In genomic region chr6:125749112-125749863, GRCh38 we compare ENCODE assay signal across 1 cellular context.
TF ChIP-seq lines count a peak whose summit lies in the region.

Gene HEY2, plus strand, starts transcription at chr6:125749632. Its CDS starts 145 bp downstream, at chr6:125749777.

TF ChIP-seq in K562, 482 proteins besides CTCF, POLR2A, EP300 and RAD21 (continued from another document and continues in another):
- TF ChIP-seq, protein P1, sequence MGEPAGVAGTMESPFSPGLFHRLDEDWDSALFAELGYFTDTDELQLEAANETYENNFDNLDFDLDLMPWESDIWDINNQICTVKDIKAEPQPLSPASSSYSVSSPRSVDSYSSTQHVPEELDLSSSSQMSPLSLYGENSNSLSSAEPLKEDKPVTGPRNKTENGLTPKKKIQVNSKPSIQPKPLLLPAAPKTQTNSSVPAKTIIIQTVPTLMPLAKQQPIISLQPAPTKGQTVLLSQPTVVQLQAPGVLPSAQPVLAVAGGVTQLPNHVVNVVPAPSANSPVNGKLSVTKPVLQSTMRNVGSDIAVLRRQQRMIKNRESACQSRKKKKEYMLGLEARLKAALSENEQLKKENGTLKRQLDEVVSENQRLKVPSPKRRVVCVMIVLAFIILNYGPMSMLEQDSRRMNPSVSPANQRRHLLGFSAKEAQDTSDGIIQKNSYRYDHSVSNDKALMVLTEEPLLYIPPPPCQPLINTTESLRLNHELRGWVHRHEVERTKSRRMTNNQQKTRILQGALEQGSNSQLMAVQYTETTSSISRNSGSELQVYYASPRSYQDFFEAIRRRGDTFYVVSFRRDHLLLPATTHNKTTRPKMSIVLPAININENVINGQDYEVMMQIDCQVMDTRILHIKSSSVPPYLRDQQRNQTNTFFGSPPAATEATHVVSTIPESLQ (CRISPR knock-in tag; IDR thresholded peaks at IDR 0.05), result 0 out of 2 replicates have a peak, but pooled peaks have one; percentile 29
- TF ChIP-seq PHB2 (IDR thresholded peaks at IDR 0.05; ENCODE audit: low read depth) (no peak), POLR2B (IDR thresholded peaks at IDR 0.05; ENCODE audit: low read depth, partially characterized antibody) (no peak), ZNF282 (CRISPR knock-in tag; IDR thresholded peaks at IDR 0.05) (no peak), HMG20B (CRISPR knock-in tag; IDR thresholded peaks at IDR 0.05) (no peak), SREBF1 (IDR thresholded peaks at IDR 0.05; ENCODE audit: borderline replicate concordance, low read depth, low read length) (no peak), SREBF2 (CRISPR knock-in tag; IDR thresholded peaks at IDR 0.05) (no peak), EP400 (IDR thresholded peaks at IDR 0.05) (no peak), CREBBP (IDR thresholded peaks at IDR 0.05; ENCODE audit: low read depth, low read length) (no peak), NBN (IDR thresholded peaks at IDR 0.05; ENCODE audit: low read depth) (no peak), POLR2AphosphoS2 (IDR thresholded peaks at IDR 0.05; ENCODE audit: low read length) (no peak), ZNF277 (CRISPR knock-in tag; IDR thresholded peaks at IDR 0.05; ENCODE audit: borderline replicate concordance) (no peak), TAF9B (IDR thresholded peaks at IDR 0.05; ENCODE audit: partially characterized antibody) (no peak), CBX5 (IDR thresholded peaks at IDR 0.05; ENCODE audit: borderline replicate concordance, low read depth) (no peak), ZNF134 (CRISPR knock-in tag; conservative IDR thresholded peaks at IDR 0.05) (no peak), MCM3 (IDR thresholded peaks at IDR 0.05) (no peak), SMAD4 (CRISPR knock-in tag; conservative IDR thresholded peaks at IDR 0.05) (peak; percentile 64; the same call in 1 of the 2 replicates), BACH1 (tag; IDR thresholded peaks at IDR 0.05) (no peak), BCL6 (CRISPR knock-in tag; IDR thresholded peaks at IDR 0.05) (no peak), ATF1 (CRISPR knock-in tag; IDR thresholded peaks at IDR 0.05) (no peak), ATF1 (tag; IDR thresholded peaks at IDR 0.05) (peak; percentile 54; the same call in 1 of the 2 replicates), ZSCAN29 (IDR thresholded peaks at IDR 0.05) (no peak), TSC22D4 (tag; IDR thresholded peaks at IDR 0.05) (no peak), ZNF239 (CRISPR knock-in tag; IDR thresholded peaks at IDR 0.05) (no peak), CCAR2 (IDR thresholded peaks at IDR 0.05; ENCODE audit: low read depth, low read length) (no peak), ZNF146 (CRISPR knock-in tag; IDR thresholded peaks at IDR 0.05; ENCODE audit: unreplicated experiment) (no peak), SUPT5H (IDR thresholded peaks at IDR 0.05) (no peak), SAFB2 (IDR thresholded peaks at IDR 0.05; ENCODE audit: borderline replicate concordance, low read depth, low read length, severe bottlenecking) (no peak), CEBPG (CRISPR knock-in tag; IDR thresholded peaks at IDR 0.05) (no peak), CEBPG (tag; conservative IDR thresholded peaks at IDR 0.05 in 1 of 2, IDR thresholded peaks at IDR 0.05 in 1 of 2) (no peak), FOXA1 (IDR thresholded peaks at IDR 0.05; ENCODE audit: borderline replicate concordance) (no peak), ATF7 (IDR thresholded peaks at IDR 0.05) (peak; percentile 55; the same call in 1 of the 2 replicates), SMARCA5 (IDR thresholded peaks at IDR 0.05) (no peak), KAT7 (CRISPR knock-in tag; IDR thresholded peaks at IDR 0.05; ENCODE audit: borderline replicate concordance) (peak; percentile 42; the same call in 1 of the 2 replicates), KHSRP (IDR thresholded peaks at IDR 0.05) (no peak), ZBTB26 (CRISPR knock-in tag; IDR thresholded peaks at IDR 0.05) (no peak), BRF1 (IDR thresholded peaks at IDR 0.05; ENCODE audit: borderline replicate concordance, extremely low read depth, insufficient read length) (no peak), HES1 (IDR thresholded peaks at IDR 0.05; ENCODE audit: low read depth) (no peak), NR3C1 (CRISPR knock-in tag; IDR thresholded peaks at IDR 0.05) (0 out of 2 replicates have a peak, but pooled peaks have one; percentile 27), SP2 (IDR thresholded peaks at IDR 0.05; ENCODE audit: extremely low read depth, low read depth, low read length, poor library complexity, severe bottlenecking) (no peak), FUS (optimal IDR thresholded peaks at IDR 0.05; ENCODE audit: low read depth, low read length) (no peak), ZNF583 (CRISPR knock-in tag; IDR thresholded peaks at IDR 0.05) (no peak), HIVEP1 (CRISPR knock-in tag; IDR thresholded peaks at IDR 0.05) (no peak), POLR2H (tag; IDR thresholded peaks at IDR 0.05; ENCODE audit: low read depth) (no peak), ZNF584 (CRISPR knock-in tag; IDR thresholded peaks at IDR 0.05; ENCODE audit: low read depth) (no peak)
- TF ChIP-seq, protein P2, sequence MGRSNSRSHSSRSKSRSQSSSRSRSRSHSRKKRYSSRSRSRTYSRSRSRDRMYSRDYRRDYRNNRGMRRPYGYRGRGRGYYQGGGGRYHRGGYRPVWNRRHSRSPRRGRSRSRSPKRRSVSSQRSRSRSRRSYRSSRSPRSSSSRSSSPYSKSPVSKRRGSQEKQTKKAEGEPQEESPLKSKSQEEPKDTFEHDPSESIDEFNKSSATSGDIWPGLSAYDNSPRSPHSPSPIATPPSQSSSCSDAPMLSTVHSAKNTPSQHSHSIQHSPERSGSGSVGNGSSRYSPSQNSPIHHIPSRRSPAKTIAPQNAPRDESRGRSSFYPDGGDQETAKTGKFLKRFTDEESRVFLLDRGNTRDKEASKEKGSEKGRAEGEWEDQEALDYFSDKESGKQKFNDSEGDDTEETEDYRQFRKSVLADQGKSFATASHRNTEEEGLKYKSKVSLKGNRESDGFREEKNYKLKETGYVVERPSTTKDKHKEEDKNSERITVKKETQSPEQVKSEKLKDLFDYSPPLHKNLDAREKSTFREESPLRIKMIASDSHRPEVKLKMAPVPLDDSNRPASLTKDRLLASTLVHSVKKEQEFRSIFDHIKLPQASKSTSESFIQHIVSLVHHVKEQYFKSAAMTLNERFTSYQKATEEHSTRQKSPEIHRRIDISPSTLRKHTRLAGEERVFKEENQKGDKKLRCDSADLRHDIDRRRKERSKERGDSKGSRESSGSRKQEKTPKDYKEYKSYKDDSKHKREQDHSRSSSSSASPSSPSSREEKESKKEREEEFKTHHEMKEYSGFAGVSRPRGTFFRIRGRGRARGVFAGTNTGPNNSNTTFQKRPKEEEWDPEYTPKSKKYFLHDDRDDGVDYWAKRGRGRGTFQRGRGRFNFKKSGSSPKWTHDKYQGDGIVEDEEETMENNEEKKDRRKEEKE (IDR thresholded peaks at IDR 0.05; ENCODE audit: borderline replicate concordance in 1 of 2, control insufficient read depth in 1 of 2, low read depth in 2 of 2, low read length in 1 of 2), result no peak
- TF ChIP-seq, protein P3, sequence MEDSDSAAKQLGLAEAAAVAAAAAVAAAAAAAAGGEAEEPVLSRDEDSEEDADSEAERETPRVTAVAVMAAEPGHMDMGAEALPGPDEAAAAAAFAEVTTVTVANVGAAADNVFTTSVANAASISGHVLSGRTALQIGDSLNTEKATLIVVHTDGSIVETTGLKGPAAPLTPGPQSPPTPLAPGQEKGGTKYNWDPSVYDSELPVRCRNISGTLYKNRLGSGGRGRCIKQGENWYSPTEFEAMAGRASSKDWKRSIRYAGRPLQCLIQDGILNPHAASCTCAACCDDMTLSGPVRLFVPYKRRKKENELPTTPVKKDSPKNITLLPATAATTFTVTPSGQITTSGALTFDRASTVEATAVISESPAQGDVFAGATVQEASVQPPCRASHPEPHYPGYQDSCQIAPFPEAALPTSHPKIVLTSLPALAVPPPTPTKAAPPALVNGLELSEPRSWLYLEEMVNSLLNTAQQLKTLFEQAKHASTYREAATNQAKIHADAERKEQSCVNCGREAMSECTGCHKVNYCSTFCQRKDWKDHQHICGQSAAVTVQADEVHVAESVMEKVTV (CRISPR knock-in tag; IDR thresholded peaks at IDR 0.05), result no peak
- TF ChIP-seq, protein P4, sequence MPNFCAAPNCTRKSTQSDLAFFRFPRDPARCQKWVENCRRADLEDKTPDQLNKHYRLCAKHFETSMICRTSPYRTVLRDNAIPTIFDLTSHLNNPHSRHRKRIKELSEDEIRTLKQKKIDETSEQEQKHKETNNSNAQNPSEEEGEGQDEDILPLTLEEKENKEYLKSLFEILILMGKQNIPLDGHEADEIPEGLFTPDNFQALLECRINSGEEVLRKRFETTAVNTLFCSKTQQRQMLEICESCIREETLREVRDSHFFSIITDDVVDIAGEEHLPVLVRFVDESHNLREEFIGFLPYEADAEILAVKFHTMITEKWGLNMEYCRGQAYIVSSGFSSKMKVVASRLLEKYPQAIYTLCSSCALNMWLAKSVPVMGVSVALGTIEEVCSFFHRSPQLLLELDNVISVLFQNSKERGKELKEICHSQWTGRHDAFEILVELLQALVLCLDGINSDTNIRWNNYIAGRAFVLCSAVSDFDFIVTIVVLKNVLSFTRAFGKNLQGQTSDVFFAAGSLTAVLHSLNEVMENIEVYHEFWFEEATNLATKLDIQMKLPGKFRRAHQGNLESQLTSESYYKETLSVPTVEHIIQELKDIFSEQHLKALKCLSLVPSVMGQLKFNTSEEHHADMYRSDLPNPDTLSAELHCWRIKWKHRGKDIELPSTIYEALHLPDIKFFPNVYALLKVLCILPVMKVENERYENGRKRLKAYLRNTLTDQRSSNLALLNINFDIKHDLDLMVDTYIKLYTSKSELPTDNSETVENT (CRISPR knock-in tag; IDR thresholded peaks at IDR 0.05), result no peak
- TF ChIP-seq, protein P5, sequence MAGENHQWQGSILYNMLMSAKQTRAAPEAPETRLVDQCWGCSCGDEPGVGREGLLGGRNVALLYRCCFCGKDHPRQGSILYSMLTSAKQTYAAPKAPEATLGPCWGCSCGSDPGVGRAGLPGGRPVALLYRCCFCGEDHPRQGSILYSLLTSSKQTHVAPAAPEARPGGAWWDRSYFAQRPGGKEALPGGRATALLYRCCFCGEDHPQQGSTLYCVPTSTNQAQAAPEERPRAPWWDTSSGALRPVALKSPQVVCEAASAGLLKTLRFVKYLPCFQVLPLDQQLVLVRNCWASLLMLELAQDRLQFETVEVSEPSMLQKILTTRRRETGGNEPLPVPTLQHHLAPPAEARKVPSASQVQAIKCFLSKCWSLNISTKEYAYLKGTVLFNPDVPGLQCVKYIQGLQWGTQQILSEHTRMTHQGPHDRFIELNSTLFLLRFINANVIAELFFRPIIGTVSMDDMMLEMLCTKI (IDR thresholded peaks at IDR 0.05; ENCODE audit: partially characterized antibody), result no peak
- TF ChIP-seq, protein P6, sequence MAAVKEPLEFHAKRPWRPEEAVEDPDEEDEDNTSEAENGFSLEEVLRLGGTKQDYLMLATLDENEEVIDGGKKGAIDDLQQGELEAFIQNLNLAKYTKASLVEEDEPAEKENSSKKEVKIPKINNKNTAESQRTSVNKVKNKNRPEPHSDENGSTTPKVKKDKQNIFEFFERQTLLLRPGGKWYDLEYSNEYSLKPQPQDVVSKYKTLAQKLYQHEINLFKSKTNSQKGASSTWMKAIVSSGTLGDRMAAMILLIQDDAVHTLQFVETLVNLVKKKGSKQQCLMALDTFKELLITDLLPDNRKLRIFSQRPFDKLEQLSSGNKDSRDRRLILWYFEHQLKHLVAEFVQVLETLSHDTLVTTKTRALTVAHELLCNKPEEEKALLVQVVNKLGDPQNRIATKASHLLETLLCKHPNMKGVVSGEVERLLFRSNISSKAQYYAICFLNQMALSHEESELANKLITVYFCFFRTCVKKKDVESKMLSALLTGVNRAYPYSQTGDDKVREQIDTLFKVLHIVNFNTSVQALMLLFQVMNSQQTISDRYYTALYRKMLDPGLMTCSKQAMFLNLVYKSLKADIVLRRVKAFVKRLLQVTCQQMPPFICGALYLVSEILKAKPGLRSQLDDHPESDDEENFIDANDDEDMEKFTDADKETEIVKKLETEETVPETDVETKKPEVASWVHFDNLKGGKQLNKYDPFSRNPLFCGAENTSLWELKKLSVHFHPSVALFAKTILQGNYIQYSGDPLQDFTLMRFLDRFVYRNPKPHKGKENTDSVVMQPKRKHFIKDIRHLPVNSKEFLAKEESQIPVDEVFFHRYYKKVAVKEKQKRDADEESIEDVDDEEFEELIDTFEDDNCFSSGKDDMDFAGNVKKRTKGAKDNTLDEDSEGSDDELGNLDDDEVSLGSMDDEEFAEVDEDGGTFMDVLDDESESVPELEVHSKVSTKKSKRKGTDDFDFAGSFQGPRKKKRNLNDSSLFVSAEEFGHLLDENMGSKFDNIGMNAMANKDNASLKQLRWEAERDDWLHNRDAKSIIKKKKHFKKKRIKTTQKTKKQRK (IDR thresholded peaks at IDR 0.05; ENCODE audit: borderline replicate concordance, low read depth, low read length), result no peak
- TF ChIP-seq, protein P7, sequence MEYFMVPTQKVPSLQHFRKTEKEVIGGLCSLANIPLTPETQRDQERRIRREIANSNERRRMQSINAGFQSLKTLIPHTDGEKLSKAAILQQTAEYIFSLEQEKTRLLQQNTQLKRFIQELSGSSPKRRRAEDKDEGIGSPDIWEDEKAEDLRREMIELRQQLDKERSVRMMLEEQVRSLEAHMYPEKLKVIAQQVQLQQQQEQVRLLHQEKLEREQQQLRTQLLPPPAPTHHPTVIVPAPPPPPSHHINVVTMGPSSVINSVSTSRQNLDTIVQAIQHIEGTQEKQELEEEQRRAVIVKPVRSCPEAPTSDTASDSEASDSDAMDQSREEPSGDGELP (CRISPR knock-in tag; IDR thresholded peaks at IDR 0.05; ENCODE audit: borderline replicate concordance), result peak; percentile 37; the same call in 1 of the 2 replicates
